Comparison of ENCODE assay signal across 8 cellular contexts in the genomic region with DNA sequence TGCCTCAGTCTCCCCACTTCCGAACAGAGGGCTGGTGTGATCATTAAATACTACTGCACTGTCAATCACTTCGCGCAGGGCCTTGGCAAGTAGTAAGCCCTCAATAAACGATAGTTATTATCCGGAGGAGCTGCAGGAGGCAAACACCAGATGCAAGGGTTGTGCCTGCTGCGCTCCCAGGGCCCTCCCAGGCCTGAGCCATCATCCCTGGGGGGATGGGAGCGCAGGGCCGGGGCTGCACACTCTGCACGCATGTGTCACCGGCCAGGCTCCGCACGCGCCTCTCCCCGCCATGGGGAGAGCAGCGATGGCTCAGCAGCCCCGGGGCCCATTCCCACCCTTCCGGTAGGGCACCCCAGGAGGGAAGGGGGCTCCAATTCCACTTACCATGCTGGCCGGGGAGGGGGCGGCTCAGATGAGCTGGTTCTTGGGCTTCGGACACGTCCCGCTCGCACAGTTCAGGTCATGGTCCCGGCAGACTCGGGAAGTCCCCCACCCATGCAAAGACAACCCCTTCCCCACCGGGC. TPM values are rescaled to one million over a fixed set of nuclear protein-coding genes. Genes with fewer than 3 reads are reported as not detected.
DNase-seq lines count a peak whose midpoint lies in the region; ATAC-seq and TF ChIP-seq lines count a peak whose summit lies in the region.

No MANE protein-coding gene starts in this region.

- no peaks in the 10 kb centered on the region for H3K27me3 Mint-ChIP-seq in nephron (ENCODE audit: low read depth)

- H3K36me3 Mint-ChIP-seq in nephron (ENCODE audit: low read depth) = peaks cover 20% of the 10 kb centered on the region

- peaks cover 25% of the 10 kb centered on the region for H3K4me1 Mint-ChIP-seq in nephron

- no peaks in the 10 kb centered on the region for H3K9me3 ChIP-seq in stomach smooth muscle (ENCODE audit: control insufficient read depth in 2 of 2, low read length in 2 of 2)

- DNase-seq in SHP77 (lab: John Stamatoyannopoulos, UW) (peak; percentile 38 to 77), SHP77 treated with DMSO at 0.1 percent for 48 hours (lab: John Stamatoyannopoulos, UW) (no peak), fibroblast of pulmonary artery (ENCODE audit: low read depth) (peak; percentile 61)
- DNase-seq in activated effector memory CD4-positive, alpha-beta T cell treated with anti-CD3 and anti-CD28 coated beads, Interleukin-2, amount 50 U/mL, for 16 hours = peak; percentile 89

- peak overlapping the region in 2 of 3 experiments; percentile 17 to 23 for H3K27ac Mint-ChIP-seq in nephron

- H3K4me3 ChIP-seq in fibroblast of pulmonary artery (replicated peaks; ENCODE audit: low read depth, low read length) = peak overlapping the region; percentile 82
- peak overlapping the region; percentile 49 to 97 for H3K4me3 ChIP-seq in stomach smooth muscle (ENCODE audit: low read length in 2 of 2)

- peak overlapping the region; percentile 66 to 89 for H3K9ac ChIP-seq in stomach smooth muscle (ENCODE audit: low read length in 2 of 2)

- no peaks in the 10 kb centered on the region for H3K9me3 Mint-ChIP-seq in nephron

- TF ChIP-seq CTCF in fibroblast of pulmonary artery (IDR thresholded peaks at IDR 0.05; ENCODE audit: low read length, missing control alignments) = no peak
- TF ChIP-seq CTCF in nephron (IDR thresholded peaks at IDR 0.05; ENCODE audit: unreplicated experiment in 3 of 3) = no peak

- H3K27ac ChIP-seq in stomach smooth muscle (ENCODE audit: low read length) = peak overlapping the region; percentile 62

- H3K4me3 Mint-ChIP-seq in nephron = peak overlapping the region; percentile 79 to 88 (median 84)

- no peaks in the 10 kb centered on the region for H3K27me3 ChIP-seq in stomach smooth muscle (ENCODE audit: control insufficient read depth in 1 of 2, insufficient read depth in 2 of 2, low read length in 2 of 2)

- peaks cover 0 to 8% of the 10 kb centered on the region in 2 donors for H3K36me3 ChIP-seq in stomach smooth muscle (ENCODE audit: control insufficient read depth in 2 of 2, insufficient read depth in 2 of 2, low read length in 2 of 2)

- ATAC-seq in HG03342 (IDR thresholded peaks at IDR 0.05; ENCODE audit: unreplicated experiment) = peak; percentile 31

- peaks cover 14% of the 10 kb centered on the region for H3K4me1 ChIP-seq in stomach smooth muscle (ENCODE audit: control insufficient read depth, insufficient read depth, low read length)

TF ChIP-seq in PFSK-1, 5 proteins besides CTCF, POLR2A, EP300 and RAD21:
- TF ChIP-seq TAF1 (IDR thresholded peaks at IDR 0.05; ENCODE audit: borderline replicate concordance, insufficient read depth, low read length) (no peak), POLR2AphosphoS5 (IDR thresholded peaks at IDR 0.05; ENCODE audit: low read depth, low read length) (no peak), FOXP2 (optimal IDR thresholded peaks at IDR 0.05; ENCODE audit: borderline replicate concordance, extremely low read depth, extremely low read length, insufficient read depth) (peak; percentile 18), SIN3A (IDR thresholded peaks at IDR 0.05; ENCODE audit: borderline replicate concordance, insufficient read depth, low read length) (peak; percentile 31; the same call in 1 of the 2 replicates)
- TF ChIP-seq, protein P1, sequence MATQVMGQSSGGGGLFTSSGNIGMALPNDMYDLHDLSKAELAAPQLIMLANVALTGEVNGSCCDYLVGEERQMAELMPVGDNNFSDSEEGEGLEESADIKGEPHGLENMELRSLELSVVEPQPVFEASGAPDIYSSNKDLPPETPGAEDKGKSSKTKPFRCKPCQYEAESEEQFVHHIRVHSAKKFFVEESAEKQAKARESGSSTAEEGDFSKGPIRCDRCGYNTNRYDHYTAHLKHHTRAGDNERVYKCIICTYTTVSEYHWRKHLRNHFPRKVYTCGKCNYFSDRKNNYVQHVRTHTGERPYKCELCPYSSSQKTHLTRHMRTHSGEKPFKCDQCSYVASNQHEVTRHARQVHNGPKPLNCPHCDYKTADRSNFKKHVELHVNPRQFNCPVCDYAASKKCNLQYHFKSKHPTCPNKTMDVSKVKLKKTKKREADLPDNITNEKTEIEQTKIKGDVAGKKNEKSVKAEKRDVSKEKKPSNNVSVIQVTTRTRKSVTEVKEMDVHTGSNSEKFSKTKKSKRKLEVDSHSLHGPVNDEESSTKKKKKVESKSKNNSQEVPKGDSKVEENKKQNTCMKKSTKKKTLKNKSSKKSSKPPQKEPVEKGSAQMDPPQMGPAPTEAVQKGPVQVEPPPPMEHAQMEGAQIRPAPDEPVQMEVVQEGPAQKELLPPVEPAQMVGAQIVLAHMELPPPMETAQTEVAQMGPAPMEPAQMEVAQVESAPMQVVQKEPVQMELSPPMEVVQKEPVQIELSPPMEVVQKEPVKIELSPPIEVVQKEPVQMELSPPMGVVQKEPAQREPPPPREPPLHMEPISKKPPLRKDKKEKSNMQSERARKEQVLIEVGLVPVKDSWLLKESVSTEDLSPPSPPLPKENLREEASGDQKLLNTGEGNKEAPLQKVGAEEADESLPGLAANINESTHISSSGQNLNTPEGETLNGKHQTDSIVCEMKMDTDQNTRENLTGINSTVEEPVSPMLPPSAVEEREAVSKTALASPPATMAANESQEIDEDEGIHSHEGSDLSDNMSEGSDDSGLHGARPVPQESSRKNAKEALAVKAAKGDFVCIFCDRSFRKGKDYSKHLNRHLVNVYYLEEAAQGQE (IDR thresholded peaks at IDR 0.05; ENCODE audit: insufficient read depth in 1 of 2, low read depth in 2 of 2, low read length in 2 of 2) = no peak

RNA-seq across cellular contexts. Expression of a gene that starts 0.7 kb away (rescaled TPM):
- polyA plus RNA-seq in PFSK-1 (2012; ENCODE audit: insufficient read length, low read depth) = 108 TPM
